ENCODE assay signal across 16 cellular contexts in genomic region chr1:3692593-3692992, GRCh38. TPM values are rescaled to one million over a fixed set of nuclear protein-coding genes. Genes with fewer than 3 reads are reported as not detected.
DNase-seq lines count a peak whose midpoint lies in the region; TF ChIP-seq lines count a peak whose summit lies in the region.
"Had no signal": no experiment of that assay in that cellular context is flagged by ENCODE, and none has a peak within 500 bp of the region (broad histone marks: within the 10 kb centered on the region; RNA-seq: fewer than 3 reads in every experiment).

No MANE protein-coding gene starts in this region.

- peaks cover 20% of the 10 kb centered on the region for H3K9me3 Mint-ChIP-seq in glutamatergic neuron (ENCODE audit: unreplicated experiment)
- H3K9me3 Mint-ChIP-seq in T-helper 2 cell treated with Interferon-gamma antibody and Interleukin-4, amounts not matched to agents 5 μg/mL and 100 μg/mL, for 36 hours = no peaks in the 10 kb centered on the region
- H3K9me3 Mint-ChIP-seq: CD4-positive, alpha-beta T cell had no signal

- no peak for TF ChIP-seq POLR2A in NB4 (IDR thresholded peaks at IDR 0.05; ENCODE audit: extremely low read depth, insufficient read length)

- H3K4me3 ChIP-seq in BLaER1 (no peak overlapping the region), NB4 (ENCODE audit: low read depth, low read length) (no peak overlapping the region)
- H3K4me3 ChIP-seq: A549 had no signal

- no peak overlapping the region for H3K9ac ChIP-seq in BLaER1

- H3K27me3 ChIP-seq in BLaER1 = no peaks in the 10 kb centered on the region

- no peaks in the 10 kb centered on the region for H3K36me3 ChIP-seq in BLaER1

- TF ChIP-seq CTCF in NB4 (IDR thresholded peaks at IDR 0.05; ENCODE audit: low read depth, low read length) = no peak
- no peak for TF ChIP-seq CTCF in glutamatergic neuron (IDR thresholded peaks at IDR 0.05; ENCODE audit: partially characterized antibody, unreplicated experiment)

- peak overlapping the region; percentile 95 for H3K27ac Mint-ChIP-seq in glutamatergic neuron (ENCODE audit: unreplicated experiment)
- no peak overlapping the region for H3K27ac Mint-ChIP-seq in T-helper 2 cell treated with Interferon-gamma antibody and Interleukin-4, amounts not matched to agents 5 μg/mL and 100 μg/mL, for 36 hours
- H3K27ac Mint-ChIP-seq: CD4-positive, alpha-beta T cell had no signal

- H3K4me3 Mint-ChIP-seq in glutamatergic neuron (ENCODE audit: unreplicated experiment) = peak overlapping the region; percentile 60
- no peak overlapping the region for H3K4me3 Mint-ChIP-seq in T-helper 2 cell treated with Interferon-gamma antibody and Interleukin-4, amounts not matched to agents 5 μg/mL and 100 μg/mL, for 36 hours
- H3K4me3 Mint-ChIP-seq: CD4-positive, alpha-beta T cell had no signal

- H3K9me3 ChIP-seq in BLaER1 = no peaks in the 10 kb centered on the region
- H3K9me3 ChIP-seq: A549 had no signal

- H4K20me1 ChIP-seq in BLaER1 = no peaks in the 10 kb centered on the region

- peaks cover 37% of the 10 kb centered on the region for H3K4me1 Mint-ChIP-seq in glutamatergic neuron (ENCODE audit: low read depth, unreplicated experiment)
- H3K4me1 Mint-ChIP-seq in T-helper 2 cell treated with Interferon-gamma antibody and Interleukin-4, amounts not matched to agents 5 μg/mL and 100 μg/mL, for 36 hours (ENCODE audit: low read depth) = no peaks in the 10 kb centered on the region

- peaks cover 83% of the 10 kb centered on the region for H3K4me1 ChIP-seq in BLaER1
- H3K4me1 ChIP-seq: A549 had no signal

- peak overlapping the region; percentile 49; the same call in 1 of the 2 replicates for H3K27ac ChIP-seq in BLaER1
- H3K27ac ChIP-seq: A549 had no signal

- peak overlapping the region; percentile 85 for H3K4me2 ChIP-seq in BLaER1
- H3K4me2 ChIP-seq: A549 had no signal

- H3K27me3 Mint-ChIP-seq in glutamatergic neuron (ENCODE audit: unreplicated experiment) = peaks cover 16% of the 10 kb centered on the region
- no peaks in the 10 kb centered on the region for H3K27me3 Mint-ChIP-seq in T-helper 2 cell treated with Interferon-gamma antibody and Interleukin-4, amounts not matched to agents 5 μg/mL and 100 μg/mL, for 36 hours (ENCODE audit: low read depth)

- no peaks in the 10 kb centered on the region for H3K36me3 Mint-ChIP-seq in glutamatergic neuron (ENCODE audit: unreplicated experiment)
- H3K36me3 Mint-ChIP-seq in T-helper 2 cell treated with Interferon-gamma antibody and Interleukin-4, amounts not matched to agents 5 μg/mL and 100 μg/mL, for 36 hours (ENCODE audit: low read depth) = no peaks in the 10 kb centered on the region

- peak; percentile 70 for DNase-seq in NB4 (ENCODE audit: low read depth)
- peak; percentile 56 to 65 for DNase-seq in NCI-H524 (lab: John Stamatoyannopoulos, UW)
- peak; percentile 92 for DNase-seq in glutamatergic neuron
- DNase-seq in NCI-H2081 treated with DMSO at 0.1 percent for 48 hours (lab: John Stamatoyannopoulos, UW) = no peak
- no peak for DNase-seq in activated T-cell treated with anti-CD3 and anti-CD28 coated beads, Interleukin-2, amount 50 U/mL, for 1 hour
- no peak for DNase-seq in T-helper 2 cell treated with Interferon-gamma antibody and Interleukin-4, amounts not matched to agents 5 μg/mL and 100 μg/mL, for 36 hours (ENCODE audit: low spot score)
- DNase-seq: Calu3; CD4-positive, alpha-beta T cell; GOT3; MV-4-11; NCI-H187 treated with DMSO at 0.1 percent for 48 hours; NCI-H82; SIG-M5 had no signal

RNA-seq across cellular contexts. Expression of gene TP73, which starts 40.3 kb away (rescaled TPM):
- total RNA-seq in glutamatergic neuron (ENCODE audit: unreplicated experiment) = 13.0 TPM
- total RNA-seq: CD4-positive, alpha-beta T cell had no signal

RNA-seq across cellular contexts. Expression of gene WRAP73, which starts 42.7 kb away (rescaled TPM):
- 47.7 TPM for total RNA-seq in glutamatergic neuron (ENCODE audit: unreplicated experiment)

RNA-seq across cellular contexts. Expression of gene CCDC27, which starts 59.7 kb away (rescaled TPM):
- total RNA-seq in glutamatergic neuron (ENCODE audit: unreplicated experiment) = not detected
- total RNA-seq: Calu3; CD4-positive, alpha-beta T cell; Daoy had no signal

Comparison
In these comparisons a context has a peak if more than half of its experiments do, and no peak if none do; other contexts are left out.
1. DNase-seq: peak in NB4 (single experiment), NCI-H524 (2 of 2) and glutamatergic neuron (single experiment); none in NCI-H2081 treated with DMSO at 0.1 percent for 48 hours (single experiment), activated T-cell treated with anti-CD3 and anti-CD28 coated beads, Interleukin-2, amount 50 U/mL, for 1 hour (single experiment) and T-helper 2 cell treated with Interferon-gamma antibody and Interleukin-4, amounts not matched to agents 5 μg/mL and 100 μg/mL, for 36 hours (single experiment).